In the genomic region with DNA sequence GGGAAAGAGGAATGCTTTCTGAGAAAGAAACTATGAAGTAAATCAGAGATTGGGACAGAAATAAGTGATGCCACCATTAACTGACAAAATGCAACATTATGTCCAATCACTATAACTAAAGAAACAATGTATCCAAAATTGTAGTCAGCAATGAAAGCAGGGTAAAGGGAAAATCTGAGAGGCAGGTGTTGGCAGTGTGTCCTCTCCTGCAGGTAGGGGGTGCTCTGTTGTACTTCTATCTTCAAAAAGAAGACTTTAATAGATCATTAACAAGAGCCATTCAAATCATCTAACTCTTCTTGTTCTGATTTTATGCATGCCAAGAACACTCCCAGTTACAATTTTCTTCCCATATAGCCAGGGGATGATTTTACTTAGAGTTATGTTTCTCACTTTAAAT, we compare ENCODE assay signal across 18 cellular contexts.
A peak's percentile ranks its signal among the peaks of the same experiment; 100 is the strongest.
DNase-seq lines count a peak whose midpoint lies in the region; ATAC-seq and TF ChIP-seq lines count a peak whose summit lies in the region.
"Had no signal": no experiment of that assay in that cellular context is flagged by ENCODE, and none has a peak within 500 bp of the region (broad histone marks: within the 10 kb centered on the region; RNA-seq: fewer than 3 reads in every experiment).

No MANE protein-coding gene starts in this region.

- no peak for ATAC-seq in aorta (ENCODE audit: low FRiP score)
- ATAC-seq in GM19324 (IDR thresholded peaks at IDR 0.05; ENCODE audit: low FRiP score, unreplicated experiment) = no peak
- ATAC-seq: A549, K562 had no signal

- H3K36me3 ChIP-seq in OCI-LY1 (ENCODE audit: insufficient read depth, low read length) (no peaks in the 10 kb centered on the region), aorta (ENCODE audit: control insufficient read depth in 1 of 2, insufficient read depth in 2 of 2, low read length in 1 of 2) (no peaks in the 10 kb centered on the region)

- H3K79me2 ChIP-seq in OCI-LY1 (ENCODE audit: insufficient read depth, low read length) = no peaks in the 10 kb centered on the region

- intact Hi-C loops in aorta (cut with DNase I) = no loop called here
- intact Hi-C loops in CD14-positive monocyte (cut with micrococcal nuclease) = no loop called here

- no peaks in the 10 kb centered on the region for H3K36me3 Mint-ChIP-seq in CD14-positive monocyte

- TF ChIP-seq CTCF in GM13977 (IDR thresholded peaks at IDR 0.05; ENCODE audit: extremely low read depth, insufficient read depth, missing control alignments) = peak; percentile 11
- TF ChIP-seq CTCF in OCI-LY1 (IDR thresholded peaks at IDR 0.05; ENCODE audit: low read length) = peak; percentile 32
- TF ChIP-seq CTCF in CD14-positive monocyte (IDR thresholded peaks at IDR 0.05) = no peak

- H4K20me1 ChIP-seq in OCI-LY1 (ENCODE audit: insufficient read depth, low read length) = no peaks in the 10 kb centered on the region

- H3K4me1 ChIP-seq in OCI-LY1 (ENCODE audit: insufficient read depth, low read length, severe bottlenecking) (no peaks in the 10 kb centered on the region), aorta (ENCODE audit: control insufficient read depth in 1 of 2, insufficient read depth in 2 of 2, low read length in 2 of 2) (no peaks in the 10 kb centered on the region)
- H3K4me1 ChIP-seq: A549 had no signal

- H3K27me3 ChIP-seq in OCI-LY1 (ENCODE audit: insufficient read depth, low read length) (no peaks in the 10 kb centered on the region), aorta (ENCODE audit: control insufficient read depth in 1 of 2, insufficient read depth in 2 of 2, low read length in 1 of 2) (no peaks in the 10 kb centered on the region)

- in situ Hi-C loops in ACHN (cut with HindIII; ENCODE audit: low pct_ligation_motif_present, low pct_unique_long_range_greater_than_20kb, low sequenced_read_pairs) (no loop called here), GM13977 (cut with MboI; ENCODE audit: low pct_unique_long_range_greater_than_20kb, low sequenced_read_pairs, unreplicated experiment) (no loop called here)

- no peaks in the 10 kb centered on the region for H3K9me2 ChIP-seq in OCI-LY1 (ENCODE audit: low read depth, low read length)

- H3K27me3 Mint-ChIP-seq in CD14-positive monocyte (ENCODE audit: low read depth in 3 of 3) = no peaks in the 10 kb centered on the region

- H3K4me3 ChIP-seq in OCI-LY1 (ENCODE audit: low read depth, low read length, poor library complexity, severe bottlenecking) (no peak overlapping the region), aorta (ENCODE audit: low read length in 2 of 2) (no peak overlapping the region)
- H3K4me3 ChIP-seq: A549, K562, SK-N-MC had no signal

- peak; percentile 2 for DNase-seq in ACHN
- no peak for DNase-seq in GM13977 (ENCODE audit: low spot score)
- DNase-seq in iPS-NIHi11 (ENCODE audit: low spot score) = peak; percentile 36
- DNase-seq in aorta = no peak
- DNase-seq in activated T-cell treated with anti-CD3 and anti-CD28 coated beads for 4 hours = no peak
- DNase-seq in CD14-positive monocyte (ENCODE audit: low spot score) = no peak
- DNase-seq: C1 segment of cervical spinal cord, DMS 273 treated with DMSO at 0.1 percent for 48 hours, H7, MV-4-11, NCI-H1436, NCI-H2029, Right ventricle myocardium superior had no signal

- no peaks in the 10 kb centered on the region for H3K9me3 Mint-ChIP-seq in CD14-positive monocyte

- H3K4me2 ChIP-seq in OCI-LY1 (ENCODE audit: low read length) = no peak overlapping the region
- H3K4me2 ChIP-seq: A549 had no signal

- no peak overlapping the region for H3K4me3 Mint-ChIP-seq in CD14-positive monocyte

- no peaks in the 10 kb centered on the region for H3F3A ChIP-seq in OCI-LY1 (ENCODE audit: insufficient read depth, low read length)

- H3K27ac Mint-ChIP-seq in CD14-positive monocyte = peak overlapping the region in 1 of 7 donors; percentile 53

- H3K27ac ChIP-seq in OCI-LY1 (ENCODE audit: low read depth, low read length, poor library complexity, severe bottlenecking) = no peak overlapping the region
- H3K27ac ChIP-seq in aorta (ENCODE audit: low read depth in 1 of 2, low read length in 2 of 2) = no peak overlapping the region
- H3K27ac ChIP-seq: A549, SK-N-MC had no signal

- H3K9me3 ChIP-seq in OCI-LY1 (ENCODE audit: low read length) (no peaks in the 10 kb centered on the region), aorta (ENCODE audit: control insufficient read depth, low read length) (no peaks in the 10 kb centered on the region)
- H3K9me3 ChIP-seq: A549 had no signal

- H2AFZ ChIP-seq in OCI-LY1 (ENCODE audit: low read length) = no peak overlapping the region

- no peak overlapping the region for H3K9ac ChIP-seq in OCI-LY1 (ENCODE audit: low read length)

- no peaks in the 10 kb centered on the region for H3K4me1 Mint-ChIP-seq in CD14-positive monocyte

Comparison
In these comparisons a context has a peak if more than half of its experiments do, and no peak if none do; other contexts are left out.
1. DNase-seq: peak in ACHN (single experiment) and iPS-NIHi11 (single experiment); none in GM13977 (single experiment), aorta (0 of 2), activated T-cell treated with anti-CD3 and anti-CD28 coated beads for 4 hours (single experiment) and CD14-positive monocyte (single experiment).